In the genomic region with DNA sequence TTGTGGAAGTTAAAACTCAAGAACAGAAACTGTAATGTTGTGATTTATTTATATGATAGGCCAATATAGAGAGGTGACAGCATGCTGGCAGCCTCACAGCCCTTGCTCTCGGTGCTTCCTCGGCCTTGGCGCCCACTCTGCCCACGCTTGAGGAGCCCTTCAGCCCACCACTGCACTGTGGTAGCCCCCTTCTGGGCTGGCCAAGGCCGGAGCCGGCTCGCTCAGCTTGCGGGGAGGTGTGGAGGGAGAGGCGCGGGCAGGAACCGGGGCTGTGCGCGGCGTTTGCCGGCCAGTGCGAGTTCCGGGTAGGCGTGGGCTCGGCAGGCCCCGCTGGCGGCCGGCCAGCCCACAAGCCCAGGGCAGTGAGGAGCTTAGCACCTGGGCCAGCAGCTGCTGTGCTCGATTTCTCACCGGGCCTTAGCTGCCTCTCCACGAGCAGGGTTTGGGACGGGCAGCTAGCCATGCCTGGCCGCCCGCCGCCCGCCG, we compare ENCODE assay signal across 8 cellular contexts.
DNase-seq lines count a peak whose midpoint lies in the region; ATAC-seq, FAIRE-seq and TF ChIP-seq lines count a peak whose summit lies in the region.

No MANE protein-coding gene starts in this region.

- peak overlapping the region; percentile 58 for H3K9ac ChIP-seq in OCI-LY3 (ENCODE audit: low read length)

- peak; percentile 82 for DNase-seq in ELF-1 (ENCODE audit: low read depth, low spot score)
- DNase-seq in dorsolateral prefrontal cortex = peak in 1 of 10 donors; percentile 5
- peak; percentile 74 to 81 (median 77) for DNase-seq in mucosa of descending colon
- no peak for DNase-seq in RCC 7860 (ENCODE audit: low spot score)
- no peak for DNase-seq in A172 (ENCODE audit: low spot score)

- H3K27ac ChIP-seq in OCI-LY3 (ENCODE audit: low read length) = no peak overlapping the region
- no peak overlapping the region for H3K27ac ChIP-seq in dorsolateral prefrontal cortex

- H4K20me1 ChIP-seq in OCI-LY3 (ENCODE audit: insufficient read depth, low read length) = no peaks in the 10 kb centered on the region

- H3K4me2 ChIP-seq in OCI-LY3 (ENCODE audit: low read length) = peak overlapping the region; percentile 72

- H2AFZ ChIP-seq in OCI-LY3 (ENCODE audit: low read depth, low read length) = peak overlapping the region; percentile 69; the same call in 1 of the 2 replicates

- no peak for FAIRE-seq in RCC 7860 (lab: Jason Lieb, UNC)

- no peaks in the 10 kb centered on the region for H3K4me1 ChIP-seq in OCI-LY3 (ENCODE audit: low read length)
- H3K4me1 ChIP-seq in mucosa of descending colon (ENCODE audit: low read depth) = no peaks in the 10 kb centered on the region

- no peak for TF ChIP-seq CTCF in OCI-LY3 (IDR thresholded peaks at IDR 0.05; ENCODE audit: low read depth, low read length)
- no peak for TF ChIP-seq CTCF in dorsolateral prefrontal cortex (IDR thresholded peaks at IDR 0.05 in 54 of 56, conservative IDR thresholded peaks at IDR 0.05 in 2 of 56; ENCODE audit: low read depth in 1 of 56, partially characterized antibody in 56 of 56)
- no peak for TF ChIP-seq CTCF in mucosa of descending colon (IDR thresholded peaks at IDR 0.05)

- H3K36me3 ChIP-seq in OCI-LY3 (replicated peaks; ENCODE audit: low read depth, low read length) = no peaks in the 10 kb centered on the region
- no peaks in the 10 kb centered on the region for H3K36me3 ChIP-seq in mucosa of descending colon (ENCODE audit: low read depth)

- intact Hi-C loops in dorsolateral prefrontal cortex (cut with DNase I) (no loop called here), mucosa of descending colon (cut with DNase I, micrococcal nuclease) (no loop called here)

- peak; percentile 72 for ATAC-seq in HG02763 (IDR thresholded peaks at IDR 0.05; ENCODE audit: unreplicated experiment)
- peak; percentile 98 for ATAC-seq in mucosa of descending colon
- ATAC-seq in GM21390 (IDR thresholded peaks at IDR 0.05; ENCODE audit: unreplicated experiment) = no peak

- no peaks in the 10 kb centered on the region; the same call in 1 of the 2 replicates for H3K27me3 ChIP-seq in OCI-LY3 (ENCODE audit: low read depth, low read length)
- H3K27me3 ChIP-seq in dorsolateral prefrontal cortex = peaks cover 0 to 67% (median 20%) of the 10 kb centered on the region in 45 donors

- H3K79me2 ChIP-seq in OCI-LY3 (ENCODE audit: low read length) = no peaks in the 10 kb centered on the region

- H3K4me3 ChIP-seq in OCI-LY3 (ENCODE audit: low read length) (peak overlapping the region; percentile 80), dorsolateral prefrontal cortex (peak overlapping the region in 56 of 59 donors; percentile 12 to 65 (median 46)), mucosa of descending colon (no peak overlapping the region)

- H3K9me3 ChIP-seq in OCI-LY3 (ENCODE audit: insufficient read depth, low read length) = no peaks in the 10 kb centered on the region
- H3K9me3 ChIP-seq in mucosa of descending colon = no peaks in the 10 kb centered on the region

Comparison
In these comparisons a context has a peak if more than half of its experiments do, and no peak if none do; other contexts are left out.
1. DNase-seq: peak in ELF-1 (single experiment) and mucosa of descending colon (3 of 3); none in RCC 7860 (single experiment) and A172 (single experiment).